ENCODE assay signal across 20 cellular contexts in genomic region chr20:39108746-39109145, GRCh38.
DNase-seq lines count a peak whose midpoint lies in the region; ATAC-seq, FAIRE-seq and TF ChIP-seq lines count a peak whose summit lies in the region.
"Had no signal": no experiment of that assay in that cellular context is flagged by ENCODE, and none has a peak within 500 bp of the region (broad histone marks: within the 10 kb centered on the region; RNA-seq: fewer than 3 reads in every experiment).

No MANE protein-coding gene starts in this region.

- WGBS in HepG2 (ENCODE audit: low lambda C conversion rate) = 2% methylated on average over 5 of the region's 5 CpGs
- no CpG with 5 or more reads among the region's 5 CpGs for WGBS in H9 (ENCODE audit: extremely low coverage, insufficient read length, low lambda C conversion rate)

- no peak overlapping the region for H2AK5ac ChIP-seq in H9 (ENCODE audit: insufficient read length, low read length)

- no peak overlapping the region for H4K8ac ChIP-seq in H9 (replicated peaks; ENCODE audit: insufficient read length, low read depth, low read length)

- H3K79me1 ChIP-seq in H9 (ENCODE audit: insufficient read depth, low read depth, low read length, poor library complexity, severe bottlenecking) = no peaks in the 10 kb centered on the region

- peak; percentile 72 for DNase-seq in ELR (ENCODE audit: low read depth)
- peak; percentile 32 for DNase-seq in MG63
- peak; percentile 85 for DNase-seq in dermis blood vessel endothelial cell
- DNase-seq in HepG2 (ENCODE audit: low spot score) = peak; percentile 50
- DNase-seq in H9 = no peak
- no peak for DNase-seq in NCI-H2227 treated with DMSO at 0.1 percent for 48 hours (lab: John Stamatoyannopoulos, UW)
- DNase-seq in NCI-H446 (lab: John Stamatoyannopoulos, UW) = no peak
- DNase-seq: activated CD4-positive, alpha-beta T cell treated with anti-CD3 and anti-CD28 coated beads, Interleukin-2, amount 50 U/mL, for 4 hours; activated naive CD4-positive, alpha-beta T cell treated with anti-CD3 and anti-CD28 coated beads, Interleukin-2, amount 10 ng/mL, durations not matched to agents 7 days and 5 days; activated T-cell treated with anti-CD3 and anti-CD28 coated beads for 4 hours; DND-41; left ventricle myocardium superior; NCI-H1048; NCI-H82; occipital lobe; RPMI8226; stimulated activated CD4-positive, alpha-beta T cell treated with anti-CD3 and anti-CD28 coated beads, Interleukin-2, amount 100 ng/mL, for 48 hours; T-cell had no signal

- H3K27ac Mint-ChIP-seq in H9 = peak overlapping the region in 1 of 3 experiments; percentile 69; a peak in 1 of 7 replicates
- H3K27ac Mint-ChIP-seq in activated T-helper 17 cell treated with anti-CD3 and anti-CD28 coated beads, Interleukin-2, amount 50 U/mL, for 72 hours = no peak overlapping the region
- H3K27ac Mint-ChIP-seq: activated naive CD4-positive, alpha-beta T cell treated with anti-CD3 and anti-CD28 coated beads, Interleukin-2, amount 10 ng/mL, durations not matched to agents 7 days and 5 days; T-cell had no signal

- H3K4ac ChIP-seq in H9 (ENCODE audit: low read depth, low read length) = no peak overlapping the region

- 0 out of 2 replicates have a peak, but pooled peaks cover 2% of the 10 kb centered on the region for H3K27me3 ChIP-seq in MG63
- peaks cover 4 to 23% of the 10 kb centered on the region in 2 experiments; a peak in 4 of 5 replicates for H3K27me3 ChIP-seq in HepG2 (ENCODE audit: control insufficient read depth in 1 of 2, insufficient read depth in 2 of 2, low read length in 2 of 2)
- no peaks in the 10 kb centered on the region for H3K27me3 ChIP-seq in H9 (ENCODE audit: insufficient read depth, low read length)

- H2BK15ac ChIP-seq in H9 (ENCODE audit: low read depth, low read length) = no peak overlapping the region

- H4K20me1 ChIP-seq in HepG2 (ENCODE audit: insufficient read depth, low read length) (peaks cover 2% of the 10 kb centered on the region; the same call in 1 of the 2 replicates), H9 (ENCODE audit: control insufficient read depth, insufficient read depth, insufficient read length) (no peaks in the 10 kb centered on the region)

- H3K36me3 ChIP-seq in MG63 (no peaks in the 10 kb centered on the region), HepG2 (replicated peaks in 1 of 2; ENCODE audit: control insufficient read depth in 1 of 2, insufficient read depth in 2 of 2, low read length in 2 of 2) (no peaks in the 10 kb centered on the region)

- intact Hi-C loops in HepG2 (cut with micrococcal nuclease; ENCODE audit: unreplicated experiment) = no loop called here

- H2BK12ac ChIP-seq in H9 (ENCODE audit: insufficient read length, low read depth, low read length) = no peak overlapping the region

- H3T11ph ChIP-seq in H9 (ENCODE audit: low read length) = no peak overlapping the region

- H3K4me1 ChIP-seq in HepG2 (ENCODE audit: insufficient read depth, low read length) (peaks cover 19% of the 10 kb centered on the region; the same call in 1 of the 2 replicates), H9 (ENCODE audit: insufficient read depth, low read length) (peaks cover 20% of the 10 kb centered on the region)

- no peak overlapping the region for H3K4me2 ChIP-seq in HepG2 (ENCODE audit: low read depth, low read length)
- no peak overlapping the region for H3K4me2 ChIP-seq in H9 (ENCODE audit: insufficient read depth, insufficient read length, low read length)

- no peak overlapping the region for H4K5ac ChIP-seq in H9 (ENCODE audit: insufficient read length, low read depth, low read length)

- H3K56ac ChIP-seq in H9 (ENCODE audit: insufficient read length, low read depth, low read length) = no peak overlapping the region

- H3K27me3 Mint-ChIP-seq in H9 (ENCODE audit: low read depth) = peaks cover 8% of the 10 kb centered on the region
- peaks cover 57% of the 10 kb centered on the region for H3K27me3 Mint-ChIP-seq in activated T-helper 17 cell treated with anti-CD3 and anti-CD28 coated beads, Interleukin-2, amount 50 U/mL, for 72 hours

- H2AFZ ChIP-seq in HepG2 (ENCODE audit: low read length) (no peak overlapping the region), H9 (ENCODE audit: low read length) (no peak overlapping the region)

- H2BK5ac ChIP-seq in H9 (ENCODE audit: insufficient read length, low read length) = no peak overlapping the region

- H3K9ac ChIP-seq in HepG2 (ENCODE audit: insufficient read depth, low read depth, low read length) (no peak overlapping the region), H9 (ENCODE audit: extremely low read depth, insufficient read length, low read length) (no peak overlapping the region)

- H3K18ac ChIP-seq in H9 (ENCODE audit: insufficient read length, low read depth, low read length) = no peak overlapping the region

- H2BK120ac ChIP-seq in H9 (ENCODE audit: low read depth, low read length, poor library complexity, severe bottlenecking) = no peak overlapping the region

- H3K4me3 ChIP-seq in MG63 (no peak overlapping the region), HepG2 (replicated peaks in 1 of 3; ENCODE audit: insufficient read depth in 1 of 3, low read depth in 2 of 3, low read length in 3 of 3) (no peak overlapping the region)

- H3K9me3 Mint-ChIP-seq in H9 = peaks cover 5 to 15% of the 10 kb centered on the region in 2 experiments; a peak in 4 of 5 replicates
- no peaks in the 10 kb centered on the region for H3K9me3 Mint-ChIP-seq in activated T-helper 17 cell treated with anti-CD3 and anti-CD28 coated beads, Interleukin-2, amount 50 U/mL, for 72 hours
- H3K9me3 Mint-ChIP-seq: activated naive CD4-positive, alpha-beta T cell treated with anti-CD3 and anti-CD28 coated beads, Interleukin-2, amount 10 ng/mL, durations not matched to agents 7 days and 5 days had no signal

- no peak overlapping the region for H4K91ac ChIP-seq in H9 (ENCODE audit: insufficient read length, low read depth, low read length)

- TF ChIP-seq CTCF in HepG2 (CRISPR knock-in tag; IDR thresholded peaks at IDR 0.05) = no peak
- no peak for TF ChIP-seq CTCF in H9 (conservative IDR thresholded peaks at IDR 0.05)

- H3K27ac ChIP-seq in HepG2 (ENCODE audit: extremely low read length, insufficient read depth, low read length) (no peak overlapping the region), H9 (ENCODE audit: insufficient read length, low read depth, low read length) (no peak overlapping the region)
- H3K27ac ChIP-seq: VCaP had no signal

- H3K9me3 ChIP-seq in MG63 (peaks cover 3% of the 10 kb centered on the region; the same call in 1 of the 2 replicates), HepG2 (ENCODE audit: low read length) (no peaks in the 10 kb centered on the region), H9 (ENCODE audit: control insufficient read depth, low read depth, low read length) (peaks cover under 1% of the 10 kb centered on the region)

- TF ChIP-seq POLR2A in HepG2 (IDR thresholded peaks at IDR 0.05; ENCODE audit: insufficient read depth in 1 of 2, low read depth in 2 of 2, low read length in 2 of 2) = no peak

- no TSS peak for BruUV-seq in HepG2 (replicated peaks; lab: Mats Ljungman, UMichigan)

- TF ChIP-seq EP300 in HepG2 (IDR thresholded peaks at IDR 0.05; ENCODE audit: low read depth in 2 of 2, low read length in 2 of 2) (no peak), HepG2 (CRISPR knock-in tag; IDR thresholded peaks at IDR 0.05; ENCODE audit: borderline replicate concordance) (no peak)

- CTCF ChIA-PET in HepG2 (lab: Yijun Ruan, JAX; ENCODE audit: low intra/inter-chr PET ratio, low total read pairs) = no interaction called here

- H3K36me3 Mint-ChIP-seq in H9 (ENCODE audit: insufficient read depth in 1 of 3, low read depth in 3 of 3) = peaks cover 0 to 2% (median 0%) of the 10 kb centered on the region in 3 experiments; a peak in 2 of 7 replicates
- H3K36me3 Mint-ChIP-seq in activated T-helper 17 cell treated with anti-CD3 and anti-CD28 coated beads, Interleukin-2, amount 50 U/mL, for 72 hours (ENCODE audit: low read depth) = no peaks in the 10 kb centered on the region
- H3K36me3 Mint-ChIP-seq: activated naive CD4-positive, alpha-beta T cell treated with anti-CD3 and anti-CD28 coated beads, Interleukin-2, amount 10 ng/mL, durations not matched to agents 7 days and 5 days; T-cell had no signal

- in situ Hi-C loops in HepG2 (cut with HindIII; ENCODE audit: extremely low pct_ligation_motif_present, low pct_unique_long_range_greater_than_20kb) = no loop called here

- H3K14ac ChIP-seq in H9 (ENCODE audit: insufficient read depth, low read length) = no peak overlapping the region

- H3K79me2 ChIP-seq in HepG2 (ENCODE audit: insufficient read depth, low read length) (no peaks in the 10 kb centered on the region), H9 (ENCODE audit: insufficient read depth, low read length) (no peaks in the 10 kb centered on the region)

- TF ChIP-seq RAD21 in HepG2 (CRISPR knock-in tag; IDR thresholded peaks at IDR 0.05) = no peak

- POLR2A ChIA-PET in HepG2 (lab: Yijun Ruan, JAX) = no interaction called here

- FAIRE-seq in HepG2 (lab: Jason Lieb, UNC) = peak; percentile 55

- H2BK20ac ChIP-seq in H9 (ENCODE audit: low read depth, low read length, poor library complexity, severe bottlenecking) = no peak overlapping the region

- no peak; the same call in 2 of the 3 replicates for ATAC-seq in HepG2
- no peak for ATAC-seq in activated T-helper 17 cell treated with anti-CD3 and anti-CD28 coated beads, Interleukin-2, amount 50 U/mL, for 72 hours (replicated peaks)
- ATAC-seq: left ventricle myocardium superior, T-cell had no signal

- H3K23me2 ChIP-seq in H9 (ENCODE audit: insufficient read length, low read depth, low read length, poor library complexity, severe bottlenecking) = no peaks in the 10 kb centered on the region

- H3K23ac ChIP-seq in H9 (ENCODE audit: insufficient read length, low read depth, low read length) = no peak overlapping the region

- peaks cover 32 to 42% of the 10 kb centered on the region in 2 experiments for H3K4me1 Mint-ChIP-seq in H9
- H3K4me1 Mint-ChIP-seq in activated T-helper 17 cell treated with anti-CD3 and anti-CD28 coated beads, Interleukin-2, amount 50 U/mL, for 72 hours = peaks cover 4% of the 10 kb centered on the region
- H3K4me1 Mint-ChIP-seq: activated naive CD4-positive, alpha-beta T cell treated with anti-CD3 and anti-CD28 coated beads, Interleukin-2, amount 10 ng/mL, durations not matched to agents 7 days and 5 days; T-cell had no signal

- no peak overlapping the region for H3K4me3 Mint-ChIP-seq in H9
- H3K4me3 Mint-ChIP-seq in activated T-helper 17 cell treated with anti-CD3 and anti-CD28 coated beads, Interleukin-2, amount 50 U/mL, for 72 hours = no peak overlapping the region
- H3K4me3 Mint-ChIP-seq: activated naive CD4-positive, alpha-beta T cell treated with anti-CD3 and anti-CD28 coated beads, Interleukin-2, amount 10 ng/mL, durations not matched to agents 7 days and 5 days; T-cell had no signal

TF ChIP-seq in HepG2, 621 proteins besides CTCF, POLR2A, EP300 and RAD21:
- TF ChIP-seq SYNCRIP (IDR thresholded peaks at IDR 0.05; ENCODE audit: insufficient read depth, low read depth, low read length) (no peak), ZFP62 (CRISPR knock-in tag; IDR thresholded peaks at IDR 0.05) (no peak), NCOA2 (CRISPR knock-in tag; IDR thresholded peaks at IDR 0.05) (no peak), FOSL2 (CRISPR knock-in tag; IDR thresholded peaks at IDR 0.05) (0 out of 2 replicates have a peak, but pooled peaks have one; percentile 35), ZNF230 (CRISPR knock-in tag; IDR thresholded peaks at IDR 0.05) (no peak)
TF ChIP-seq in HepG2: peak in this region for 1.

Comparison
In these comparisons a context has a peak if more than half of its experiments do, and no peak if none do; other contexts are left out.
1. DNase-seq: peak in ELR (single experiment), MG63 (single experiment), dermis blood vessel endothelial cell (single experiment) and HepG2 (single experiment); none in H9 (single experiment), NCI-H2227 treated with DMSO at 0.1 percent for 48 hours (single experiment) and NCI-H446 (0 of 2).